In genomic region chr9:19637084-19637483, GRCh38 we compare ENCODE assay signal across 19 cellular contexts.
A peak's percentile ranks its signal among the peaks of the same experiment; 100 is the strongest.
DNase-seq lines count a peak whose midpoint lies in the region; TF ChIP-seq lines count a peak whose summit lies in the region.
"Had no signal": no experiment of that assay in that cellular context is flagged by ENCODE, and none has a peak within 500 bp of the region (broad histone marks: within the 10 kb centered on the region; RNA-seq: fewer than 3 reads in every experiment).

No MANE protein-coding gene starts in this region.

- CTCF ChIA-PET in GM10248 (lab: Yijun Ruan, JAX): interaction anchor here (1.4 to 2.7 kb wide), 3 partner anchors 9 to 119 kb away, joined by 3 to 12 read pairs (median 3); no protein-coding TSS in a partner anchor

- POLR2A ChIA-PET in GM10248 (lab: Yijun Ruan, JAX): no interaction called here

- DNase-seq in G401 (ENCODE audit: low spot score): peak; percentile 33
- DNase-seq in substantia nigra (lab: John Stamatoyannopoulos, UW): peak in 3 of 49 donors; percentile 8 to 37 (median 25)
- DNase-seq in NCI-H1417 treated with DMSO at 0.1 percent for 48 hours (lab: John Stamatoyannopoulos, UW): no peak
- DNase-seq in NCI-H1436 treated with DMSO at 0.1 percent for 48 hours (lab: John Stamatoyannopoulos, UW): no peak
- DNase-seq in HUDEP-2 (lab: John Stamatoyannopoulos, UW; ENCODE audit: unreplicated experiment in 76 of 76): no peak
- no peak for DNase-seq in GM10248 (ENCODE audit: extremely low spot score)
- DNase-seq: Caco-2; CD4-positive, CD25-positive, alpha-beta regulatory T cell; CD8-positive, alpha-beta T cell; DMS153; DND-41; GDM1; GOT3; HFFc6 had no signal

- peak overlapping the region; percentile 17 for H3K27ac ChIP-seq in angular gyrus (ENCODE audit: low read depth, low read length)
- H3K27ac ChIP-seq in cingulate gyrus (ENCODE audit: low read depth, low read length): peak overlapping the region; percentile 5
- H3K27ac ChIP-seq in substantia nigra (ENCODE audit: low read depth, low read length, poor library complexity, severe bottlenecking): peak overlapping the region; percentile 70
- H3K27ac ChIP-seq: 22Rv1, BLaER1, C4-2B had no signal

- in situ Hi-C loops in G401 (cut with HindIII; ENCODE audit: low sequenced_read_pairs): no loop called here

- TF ChIP-seq CTCF in GM10248 (IDR thresholded peaks at IDR 0.05; ENCODE audit: control extremely low read depth, extremely low read depth, low read depth, missing control alignments): no peak

Comparison
In these comparisons a context has a peak if more than half of its experiments do, and no peak if none do; other contexts are left out.
1. H3K27ac ChIP-seq: peak in every context shown above with its lines; median percentile 70 in substantia nigra; 17 in angular gyrus; 5 in cingulate gyrus.